Comparison of ENCODE assay signal across 1 cellular context in the genomic region with DNA sequence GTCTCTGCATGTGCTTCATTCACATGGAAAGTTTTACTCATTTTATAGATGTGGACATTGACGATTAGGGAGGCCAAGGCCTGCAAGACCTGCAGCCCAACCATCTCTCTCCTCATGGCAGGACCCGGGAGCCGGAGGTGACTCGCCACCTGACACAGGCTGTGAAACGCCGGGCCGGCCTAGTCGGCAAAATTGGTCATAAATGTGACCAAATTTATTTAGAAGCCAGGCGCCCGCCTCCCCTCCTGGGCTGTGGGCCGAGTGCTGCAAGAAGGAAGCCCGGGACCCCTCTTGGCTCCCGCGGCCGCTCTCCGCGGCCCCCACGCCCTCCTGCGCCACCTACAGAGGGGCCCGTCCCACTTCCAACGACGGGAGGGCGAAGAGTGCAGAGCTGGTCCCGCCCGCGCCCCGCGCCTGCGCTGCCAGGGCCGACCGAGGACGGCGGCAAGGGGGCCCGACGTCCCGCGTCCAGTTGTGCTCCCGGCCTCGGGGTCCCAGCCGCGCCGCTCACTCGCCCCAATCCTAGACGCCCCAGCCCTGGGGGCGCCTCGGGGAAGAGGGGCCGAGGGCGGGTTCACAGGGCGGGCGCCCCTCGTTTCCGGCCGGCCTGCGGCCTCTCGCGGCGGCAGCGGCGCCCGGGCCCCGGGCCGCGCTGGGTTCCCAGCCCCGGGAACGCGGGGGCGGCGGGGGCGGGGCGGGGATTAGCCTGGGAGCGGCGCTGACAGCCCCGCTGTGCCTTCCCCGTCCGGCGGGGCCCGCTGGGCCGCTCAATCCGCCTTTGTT.
A peak's percentile ranks its signal among the peaks of the same experiment; 100 is the strongest.
TF ChIP-seq lines count a peak whose summit lies in the region.

No MANE protein-coding gene starts in this region.

TF ChIP-seq in K562, 482 proteins besides CTCF, POLR2A, EP300 and RAD21 (continued from another document and continues in another):
- TF ChIP-seq, protein P1, sequence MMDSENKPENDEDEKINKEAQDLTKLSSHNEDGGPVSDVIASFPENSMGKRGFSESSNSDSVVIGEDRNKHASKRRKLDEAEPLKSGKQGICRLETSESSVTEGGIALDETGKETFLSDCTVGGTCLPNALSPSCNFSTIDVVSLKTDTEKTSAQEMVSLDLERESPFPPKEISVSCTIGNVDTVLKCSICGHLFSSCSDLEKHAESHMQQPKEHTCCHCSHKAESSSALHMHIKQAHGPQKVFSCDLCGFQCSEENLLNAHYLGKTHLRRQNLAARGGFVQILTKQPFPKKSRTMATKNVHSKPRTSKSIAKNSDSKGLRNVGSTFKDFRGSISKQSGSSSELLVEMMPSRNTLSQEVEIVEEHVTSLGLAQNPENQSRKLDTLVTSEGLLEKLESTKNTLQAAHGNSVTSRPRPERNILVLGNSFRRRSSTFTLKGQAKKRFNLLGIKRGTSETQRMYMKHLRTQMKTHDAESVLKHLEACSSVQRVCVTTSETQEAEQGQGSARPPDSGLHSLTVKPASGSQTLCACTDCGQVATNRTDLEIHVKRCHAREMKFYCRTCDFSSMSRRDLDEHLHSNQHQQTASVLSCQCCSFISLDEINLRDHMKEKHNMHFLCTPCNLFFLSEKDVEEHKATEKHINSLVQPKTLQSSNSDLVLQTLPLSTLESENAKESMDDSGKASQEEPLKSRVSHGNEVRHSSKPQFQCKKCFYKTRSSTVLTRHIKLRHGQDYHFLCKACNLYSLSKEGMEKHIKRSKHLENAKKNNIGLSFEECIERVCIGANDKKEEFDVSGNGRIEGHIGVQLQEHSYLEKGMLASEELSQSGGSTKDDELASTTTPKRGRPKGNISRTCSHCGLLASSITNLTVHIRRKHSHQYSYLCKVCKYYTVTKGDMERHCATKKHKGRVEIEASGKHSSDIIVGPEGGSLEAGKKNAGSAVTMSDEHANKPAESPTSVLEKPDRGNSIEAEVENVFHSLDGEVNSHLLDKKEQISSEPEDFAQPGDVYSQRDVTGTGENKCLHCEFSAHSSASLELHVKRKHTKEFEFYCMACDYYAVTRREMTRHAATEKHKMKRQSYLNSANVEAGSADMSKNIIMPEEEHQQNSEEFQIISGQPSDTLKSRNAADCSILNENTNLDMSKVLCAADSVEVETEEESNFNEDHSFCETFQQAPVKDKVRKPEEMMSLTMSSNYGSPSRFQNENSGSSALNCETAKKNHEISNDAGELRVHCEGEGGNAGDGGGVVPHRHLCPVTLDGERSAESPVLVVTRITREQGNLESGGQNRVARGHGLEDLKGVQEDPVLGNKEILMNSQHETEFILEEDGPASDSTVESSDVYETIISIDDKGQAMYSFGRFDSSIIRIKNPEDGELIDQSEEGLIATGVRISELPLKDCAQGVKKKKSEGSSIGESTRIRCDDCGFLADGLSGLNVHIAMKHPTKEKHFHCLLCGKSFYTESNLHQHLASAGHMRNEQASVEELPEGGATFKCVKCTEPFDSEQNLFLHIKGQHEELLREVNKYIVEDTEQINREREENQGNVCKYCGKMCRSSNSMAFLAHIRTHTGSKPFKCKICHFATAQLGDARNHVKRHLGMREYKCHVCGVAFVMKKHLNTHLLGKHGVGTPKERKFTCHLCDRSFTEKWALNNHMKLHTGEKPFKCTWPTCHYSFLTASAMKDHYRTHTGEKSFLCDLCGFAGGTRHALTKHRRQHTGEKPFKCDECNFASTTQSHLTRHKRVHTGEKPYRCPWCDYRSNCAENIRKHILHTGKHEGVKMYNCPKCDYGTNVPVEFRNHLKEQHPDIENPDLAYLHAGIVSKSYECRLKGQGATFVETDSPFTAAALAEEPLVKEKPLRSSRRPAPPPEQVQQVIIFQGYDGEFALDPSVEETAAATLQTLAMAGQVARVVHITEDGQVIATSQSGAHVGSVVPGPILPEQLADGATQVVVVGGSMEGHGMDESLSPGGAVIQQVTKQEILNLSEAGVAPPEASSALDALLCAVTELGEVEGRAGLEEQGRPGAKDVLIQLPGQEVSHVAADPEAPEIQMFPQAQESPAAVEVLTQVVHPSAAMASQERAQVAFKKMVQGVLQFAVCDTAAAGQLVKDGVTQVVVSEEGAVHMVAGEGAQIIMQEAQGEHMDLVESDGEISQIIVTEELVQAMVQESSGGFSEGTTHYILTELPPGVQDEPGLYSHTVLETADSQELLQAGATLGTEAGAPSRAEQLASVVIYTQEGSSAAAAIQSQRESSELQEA (IDR thresholded peaks at IDR 0.05; ENCODE audit: low read depth): no peak
- TF ChIP-seq EGR1 (conservative IDR thresholded peaks at IDR 0.05) (peak; percentile 68), ZKSCAN3 (CRISPR knock-in tag; IDR thresholded peaks at IDR 0.05) (no peak), TRIM24 (IDR thresholded peaks at IDR 0.05) (no peak), SIN3A (IDR thresholded peaks at IDR 0.05; ENCODE audit: borderline replicate concordance in 2 of 2, control insufficient read depth in 1 of 2, low read depth in 2 of 2, low read length in 2 of 2) (no peak), POLR2H (tag; IDR thresholded peaks at IDR 0.05; ENCODE audit: low read depth) (no peak; the same call in 1 of the 2 replicates), ZNF217 (CRISPR knock-in tag; IDR thresholded peaks at IDR 0.05) (no peak), ZC3H8 (IDR thresholded peaks at IDR 0.05) (no peak), ZNF696 (CRISPR knock-in tag; conservative IDR thresholded peaks at IDR 0.05) (no peak), BRF1 (IDR thresholded peaks at IDR 0.05; ENCODE audit: borderline replicate concordance, extremely low read depth, insufficient read length) (no peak), TAF7 (tag; IDR thresholded peaks at IDR 0.05) (no peak), MEIS2 (IDR thresholded peaks at IDR 0.05; ENCODE audit: partially characterized antibody) (peak; percentile 2), NFYB (IDR thresholded peaks at IDR 0.05; ENCODE audit: extremely low read depth, insufficient read length) (no peak), ZNF444 (CRISPR knock-in tag; IDR thresholded peaks at IDR 0.05) (no peak), RBM15 (IDR thresholded peaks at IDR 0.05; ENCODE audit: insufficient read depth, low read length) (no peak), DMBX1 (CRISPR knock-in tag; IDR thresholded peaks at IDR 0.05; ENCODE audit: borderline replicate concordance) (no peak; the same call in 1 of the 2 replicates), CBX5 (IDR thresholded peaks at IDR 0.05; ENCODE audit: borderline replicate concordance, low read depth) (no peak), ZFPM2 (CRISPR knock-in tag; IDR thresholded peaks at IDR 0.05) (no peak), CSDE1 (IDR thresholded peaks at IDR 0.05) (no peak), ZNF445 (CRISPR knock-in tag; IDR thresholded peaks at IDR 0.05; ENCODE audit: low read depth) (no peak), PML (IDR thresholded peaks at IDR 0.05; ENCODE audit: low read length) (no peak), YY1 (IDR thresholded peaks at IDR 0.05; ENCODE audit: borderline replicate concordance in 1 of 3, control insufficient read depth in 1 of 3, extremely low read depth in 1 of 3, insufficient read depth in 3 of 3, insufficient read length in 1 of 3, insufficient replicate concordance in 2 of 3, low read depth in 1 of 3, low read length in 2 of 3) (no peak), ILK (tag; IDR thresholded peaks at IDR 0.05; ENCODE audit: borderline replicate concordance, low read depth) (no peak), TAF1 (IDR thresholded peaks at IDR 0.05; ENCODE audit: control insufficient read depth, extremely low read depth, insufficient read depth, low read length, severe bottlenecking) (peak; percentile 52)
- TF ChIP-seq, protein P2, sequence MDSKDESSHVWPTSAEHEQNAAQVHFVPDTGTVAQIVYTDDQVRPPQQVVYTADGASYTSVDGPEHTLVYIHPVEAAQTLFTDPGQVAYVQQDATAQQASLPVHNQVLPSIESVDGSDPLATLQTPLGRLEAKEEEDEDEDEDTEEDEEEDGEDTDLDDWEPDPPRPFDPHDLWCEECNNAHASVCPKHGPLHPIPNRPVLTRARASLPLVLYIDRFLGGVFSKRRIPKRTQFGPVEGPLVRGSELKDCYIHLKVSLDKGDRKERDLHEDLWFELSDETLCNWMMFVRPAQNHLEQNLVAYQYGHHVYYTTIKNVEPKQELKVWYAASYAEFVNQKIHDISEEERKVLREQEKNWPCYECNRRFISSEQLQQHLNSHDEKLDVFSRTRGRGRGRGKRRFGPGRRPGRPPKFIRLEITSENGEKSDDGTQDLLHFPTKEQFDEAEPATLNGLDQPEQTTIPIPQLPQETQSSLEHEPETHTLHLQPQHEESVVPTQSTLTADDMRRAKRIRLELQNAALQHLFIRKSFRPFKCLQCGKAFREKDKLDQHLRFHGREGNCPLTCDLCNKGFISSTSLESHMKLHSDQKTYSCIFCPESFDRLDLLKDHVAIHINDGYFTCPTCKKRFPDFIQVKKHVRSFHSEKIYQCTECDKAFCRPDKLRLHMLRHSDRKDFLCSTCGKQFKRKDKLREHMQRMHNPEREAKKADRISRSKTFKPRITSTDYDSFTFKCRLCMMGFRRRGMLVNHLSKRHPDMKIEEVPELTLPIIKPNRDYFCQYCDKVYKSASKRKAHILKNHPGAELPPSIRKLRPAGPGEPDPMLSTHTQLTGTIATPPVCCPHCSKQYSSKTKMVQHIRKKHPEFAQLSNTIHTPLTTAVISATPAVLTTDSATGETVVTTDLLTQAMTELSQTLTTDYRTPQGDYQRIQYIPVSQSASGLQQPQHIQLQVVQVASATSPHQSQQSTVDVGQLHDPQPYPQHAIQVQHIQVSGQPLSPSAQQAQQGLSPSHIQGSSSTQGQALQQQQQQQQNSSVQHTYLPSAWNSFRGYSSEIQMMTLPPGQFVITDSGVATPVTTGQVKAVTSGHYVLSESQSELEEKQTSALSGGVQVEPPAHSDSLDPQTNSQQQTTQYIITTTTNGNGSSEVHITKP (IDR thresholded peaks at IDR 0.05; ENCODE audit: partially characterized antibody): no peak
- TF ChIP-seq, protein P3, sequence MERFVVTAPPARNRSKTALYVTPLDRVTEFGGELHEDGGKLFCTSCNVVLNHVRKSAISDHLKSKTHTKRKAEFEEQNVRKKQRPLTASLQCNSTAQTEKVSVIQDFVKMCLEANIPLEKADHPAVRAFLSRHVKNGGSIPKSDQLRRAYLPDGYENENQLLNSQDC (CRISPR knock-in tag; IDR thresholded peaks at IDR 0.05): no peak
- TF ChIP-seq, protein P4, sequence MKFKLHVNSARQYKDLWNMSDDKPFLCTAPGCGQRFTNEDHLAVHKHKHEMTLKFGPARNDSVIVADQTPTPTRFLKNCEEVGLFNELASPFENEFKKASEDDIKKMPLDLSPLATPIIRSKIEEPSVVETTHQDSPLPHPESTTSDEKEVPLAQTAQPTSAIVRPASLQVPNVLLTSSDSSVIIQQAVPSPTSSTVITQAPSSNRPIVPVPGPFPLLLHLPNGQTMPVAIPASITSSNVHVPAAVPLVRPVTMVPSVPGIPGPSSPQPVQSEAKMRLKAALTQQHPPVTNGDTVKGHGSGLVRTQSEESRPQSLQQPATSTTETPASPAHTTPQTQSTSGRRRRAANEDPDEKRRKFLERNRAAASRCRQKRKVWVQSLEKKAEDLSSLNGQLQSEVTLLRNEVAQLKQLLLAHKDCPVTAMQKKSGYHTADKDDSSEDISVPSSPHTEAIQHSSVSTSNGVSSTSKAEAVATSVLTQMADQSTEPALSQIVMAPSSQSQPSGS (CRISPR knock-in tag; IDR thresholded peaks at IDR 0.05): no peak
- TF ChIP-seq, protein P5, sequence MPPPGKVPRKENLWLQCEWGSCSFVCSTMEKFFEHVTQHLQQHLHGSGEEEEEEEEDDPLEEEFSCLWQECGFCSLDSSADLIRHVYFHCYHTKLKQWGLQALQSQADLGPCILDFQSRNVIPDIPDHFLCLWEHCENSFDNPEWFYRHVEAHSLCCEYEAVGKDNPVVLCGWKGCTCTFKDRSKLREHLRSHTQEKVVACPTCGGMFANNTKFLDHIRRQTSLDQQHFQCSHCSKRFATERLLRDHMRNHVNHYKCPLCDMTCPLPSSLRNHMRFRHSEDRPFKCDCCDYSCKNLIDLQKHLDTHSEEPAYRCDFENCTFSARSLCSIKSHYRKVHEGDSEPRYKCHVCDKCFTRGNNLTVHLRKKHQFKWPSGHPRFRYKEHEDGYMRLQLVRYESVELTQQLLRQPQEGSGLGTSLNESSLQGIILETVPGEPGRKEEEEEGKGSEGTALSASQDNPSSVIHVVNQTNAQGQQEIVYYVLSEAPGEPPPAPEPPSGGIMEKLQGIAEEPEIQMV (tag; conservative IDR thresholded peaks at IDR 0.05; ENCODE audit: low read depth): no peak
- TF ChIP-seq, protein P6, sequence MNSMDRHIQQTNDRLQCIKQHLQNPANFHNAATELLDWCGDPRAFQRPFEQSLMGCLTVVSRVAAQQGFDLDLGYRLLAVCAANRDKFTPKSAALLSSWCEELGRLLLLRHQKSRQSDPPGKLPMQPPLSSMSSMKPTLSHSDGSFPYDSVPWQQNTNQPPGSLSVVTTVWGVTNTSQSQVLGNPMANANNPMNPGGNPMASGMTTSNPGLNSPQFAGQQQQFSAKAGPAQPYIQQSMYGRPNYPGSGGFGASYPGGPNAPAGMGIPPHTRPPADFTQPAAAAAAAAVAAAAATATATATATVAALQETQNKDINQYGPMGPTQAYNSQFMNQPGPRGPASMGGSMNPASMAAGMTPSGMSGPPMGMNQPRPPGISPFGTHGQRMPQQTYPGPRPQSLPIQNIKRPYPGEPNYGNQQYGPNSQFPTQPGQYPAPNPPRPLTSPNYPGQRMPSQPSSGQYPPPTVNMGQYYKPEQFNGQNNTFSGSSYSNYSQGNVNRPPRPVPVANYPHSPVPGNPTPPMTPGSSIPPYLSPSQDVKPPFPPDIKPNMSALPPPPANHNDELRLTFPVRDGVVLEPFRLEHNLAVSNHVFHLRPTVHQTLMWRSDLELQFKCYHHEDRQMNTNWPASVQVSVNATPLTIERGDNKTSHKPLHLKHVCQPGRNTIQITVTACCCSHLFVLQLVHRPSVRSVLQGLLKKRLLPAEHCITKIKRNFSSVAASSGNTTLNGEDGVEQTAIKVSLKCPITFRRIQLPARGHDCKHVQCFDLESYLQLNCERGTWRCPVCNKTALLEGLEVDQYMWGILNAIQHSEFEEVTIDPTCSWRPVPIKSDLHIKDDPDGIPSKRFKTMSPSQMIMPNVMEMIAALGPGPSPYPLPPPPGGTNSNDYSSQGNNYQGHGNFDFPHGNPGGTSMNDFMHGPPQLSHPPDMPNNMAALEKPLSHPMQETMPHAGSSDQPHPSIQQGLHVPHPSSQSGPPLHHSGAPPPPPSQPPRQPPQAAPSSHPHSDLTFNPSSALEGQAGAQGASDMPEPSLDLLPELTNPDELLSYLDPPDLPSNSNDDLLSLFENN (IDR thresholded peaks at IDR 0.05; ENCODE audit: low read depth in 2 of 2, low read length in 2 of 2): 0 out of 4 replicates have a peak, but pooled peaks of 1 of the 2 experiments have one; percentile 10
- TF ChIP-seq, protein P7, sequence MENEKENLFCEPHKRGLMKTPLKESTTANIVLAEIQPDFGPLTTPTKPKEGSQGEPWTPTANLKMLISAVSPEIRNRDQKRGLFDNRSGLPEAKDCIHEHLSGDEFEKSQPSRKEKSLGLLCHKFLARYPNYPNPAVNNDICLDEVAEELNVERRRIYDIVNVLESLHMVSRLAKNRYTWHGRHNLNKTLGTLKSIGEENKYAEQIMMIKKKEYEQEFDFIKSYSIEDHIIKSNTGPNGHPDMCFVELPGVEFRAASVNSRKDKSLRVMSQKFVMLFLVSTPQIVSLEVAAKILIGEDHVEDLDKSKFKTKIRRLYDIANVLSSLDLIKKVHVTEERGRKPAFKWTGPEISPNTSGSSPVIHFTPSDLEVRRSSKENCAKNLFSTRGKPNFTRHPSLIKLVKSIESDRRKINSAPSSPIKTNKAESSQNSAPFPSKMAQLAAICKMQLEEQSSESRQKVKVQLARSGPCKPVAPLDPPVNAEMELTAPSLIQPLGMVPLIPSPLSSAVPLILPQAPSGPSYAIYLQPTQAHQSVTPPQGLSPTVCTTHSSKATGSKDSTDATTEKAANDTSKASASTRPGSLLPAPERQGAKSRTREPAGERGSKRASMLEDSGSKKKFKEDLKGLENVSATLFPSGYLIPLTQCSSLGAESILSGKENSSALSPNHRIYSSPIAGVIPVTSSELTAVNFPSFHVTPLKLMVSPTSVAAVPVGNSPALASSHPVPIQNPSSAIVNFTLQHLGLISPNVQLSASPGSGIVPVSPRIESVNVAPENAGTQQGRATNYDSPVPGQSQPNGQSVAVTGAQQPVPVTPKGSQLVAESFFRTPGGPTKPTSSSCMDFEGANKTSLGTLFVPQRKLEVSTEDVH (IDR thresholded peaks at IDR 0.05; ENCODE audit: low read depth, partially characterized antibody): no peak
